21 cellular contexts compared by ENCODE assay signal in genomic region chr21:42834730-42835191, GRCh38. TPM values are rescaled to one million over a fixed set of nuclear protein-coding genes. Genes with fewer than 3 reads are reported as not detected.
A peak's percentile ranks its signal among the peaks of the same experiment; 100 is the strongest.
DNase-seq lines count a peak whose midpoint lies in the region; ATAC-seq and TF ChIP-seq lines count a peak whose summit lies in the region.
"Had no signal": no experiment of that assay in that cellular context is flagged by ENCODE, and none has a peak within 500 bp of the region (broad histone marks: within the 10 kb centered on the region; RNA-seq: fewer than 3 reads in every experiment).

No MANE protein-coding gene starts in this region.

- H3K9ac ChIP-seq in neuronal stem cell (ENCODE audit: low read depth, low read length, poor library complexity) = peak overlapping the region; percentile 38
- H3K9ac ChIP-seq: GM23248 had no signal

- H3K9me3 ChIP-seq in neuronal stem cell (replicated peaks in 1 of 2; ENCODE audit: control insufficient read depth in 2 of 2, insufficient read depth in 1 of 2, low read depth in 1 of 2, low read length in 2 of 2) (no peaks in the 10 kb centered on the region), thyroid gland (no peaks in the 10 kb centered on the region)
- H3K9me3 ChIP-seq: left ventricle myocardium inferior, MG63, transverse colon had no signal

- TF ChIP-seq CTCF in GM10266 (IDR thresholded peaks at IDR 0.05; ENCODE audit: control insufficient read depth, insufficient read depth, low read depth, missing control alignments) (no peak), coronary artery (IDR thresholded peaks at IDR 0.05) (no peak), thyroid gland (IDR thresholded peaks at IDR 0.05) (no peak)

- no peak for ATAC-seq in GM19467 (IDR thresholded peaks at IDR 0.05; ENCODE audit: unreplicated experiment)
- ATAC-seq: activated T-helper 17 cell treated with anti-CD3 and anti-CD28 coated beads, Interleukin-2, amount 50 U/mL, for 72 hours had no signal

- H2AFZ ChIP-seq in neuronal stem cell (ENCODE audit: low read length) = no peak overlapping the region
- H2AFZ ChIP-seq: GM23248, PC-9 had no signal

- no peak overlapping the region for H4K8ac ChIP-seq in neuronal stem cell (ENCODE audit: low read depth, low read length)

- peak; percentile 7 for DNase-seq in GM10266 (ENCODE audit: extremely low spot score)
- peak; percentile 43 for DNase-seq in H7
- peak; percentile 55 for DNase-seq in coronary artery (ENCODE audit: low spot score)
- no peak for DNase-seq in neuronal stem cell (ENCODE audit: low spot score)
- no peak for DNase-seq in NCI-H82 treated with DMSO at 0.1 percent for 48 hours (lab: John Stamatoyannopoulos, UW; ENCODE audit: unreplicated experiment)
- no peak for DNase-seq in thyroid gland
- DNase-seq: activated CD4-positive, CD25-positive, alpha-beta regulatory T cell treated with anti-CD3 and anti-CD28 coated beads, Interleukin-2, amount 50 U/mL, for 72 hours; cerebellar nuclear complex; EL; GM23248; KBM-7; left ventricle myocardium inferior; MG63; midbrain; NCI-H1417 treated with DMSO at 0.1 percent for 48 hours; NCI-H510A treated with DMSO at 0.1 percent for 48 hours; PC-9; SIG-M5; transverse colon had no signal

- H3K4me1 ChIP-seq in neuronal stem cell (ENCODE audit: control insufficient read depth in 2 of 2, insufficient read depth in 1 of 2, low read depth in 1 of 2, low read length in 2 of 2) = peaks cover 0 to 5% of the 10 kb centered on the region in 2 donors
- H3K4me1 ChIP-seq in thyroid gland = no peaks in the 10 kb centered on the region

- H3K4me2 ChIP-seq in neuronal stem cell (ENCODE audit: insufficient read depth, low read length, poor library complexity, severe bottlenecking) = no peak overlapping the region
- H3K4me2 ChIP-seq: PC-9 had no signal

- no peak overlapping the region for H2BK120ac ChIP-seq in neuronal stem cell (ENCODE audit: low read depth, low read length)

- TF ChIP-seq POLR2A in thyroid gland (IDR thresholded peaks at IDR 0.05) = no peak

- H3K79me1 ChIP-seq in neuronal stem cell (ENCODE audit: low read depth, low read length) = no peaks in the 10 kb centered on the region

- H3K4me3 ChIP-seq in H7 (ENCODE audit: insufficient read depth, low read depth, low read length) = no peak overlapping the region
- no peak overlapping the region for H3K4me3 ChIP-seq in coronary artery
- H3K4me3 ChIP-seq in neuronal stem cell (ENCODE audit: low read length in 2 of 2) = no peak overlapping the region
- no peak overlapping the region for H3K4me3 ChIP-seq in thyroid gland (replicated peaks in 1 of 3)
- H3K4me3 ChIP-seq: GM23248, left ventricle myocardium inferior, MG63, PC-9, transverse colon had no signal

- H3K27me3 ChIP-seq in H7 (ENCODE audit: control insufficient read depth, insufficient read depth, low read length) (no peaks in the 10 kb centered on the region; the same call in 1 of the 2 replicates), neuronal stem cell (ENCODE audit: control insufficient read depth in 3 of 3, insufficient read depth in 3 of 3, low read depth in 1 of 3, low read length in 3 of 3) (no peaks in the 10 kb centered on the region), thyroid gland (no peaks in the 10 kb centered on the region)

- no CpG with 5 or more reads among the region's 13 CpGs for WGBS in neuronal stem cell (ENCODE audit: extremely low coverage in 2 of 2, insufficient read length in 2 of 2, insufficient replicate concordance in 1 of 2), 2 donors
- 93 to 94% methylated on average over 12 to 13 of the region's 13 CpGs for WGBS in thyroid gland, 2 donors

- intact Hi-C loops in thyroid gland (cut with DNase I) = no loop called here

- peak overlapping the region; percentile 89 for H3K23ac ChIP-seq in neuronal stem cell (ENCODE audit: low read depth, low read length, poor library complexity)

- H3K18ac ChIP-seq in neuronal stem cell (ENCODE audit: low read length) = no peak overlapping the region

- no peak overlapping the region for H3K14ac ChIP-seq in neuronal stem cell (ENCODE audit: low read length)

- peak overlapping the region; percentile 49 for H2BK5ac ChIP-seq in neuronal stem cell (ENCODE audit: low read length)

- no peak overlapping the region for H2BK15ac ChIP-seq in neuronal stem cell (ENCODE audit: low read length)

- no peak overlapping the region for H2AK5ac ChIP-seq in neuronal stem cell (ENCODE audit: low read depth, low read length)

- H2BK12ac ChIP-seq in neuronal stem cell (ENCODE audit: low read length) = no peak overlapping the region

- H3K27ac ChIP-seq in coronary artery (no peak overlapping the region), neuronal stem cell (replicated peaks; ENCODE audit: low read length) (no peak overlapping the region), thyroid gland (no peak overlapping the region)
- H3K27ac ChIP-seq: GM23248, left ventricle myocardium inferior, PC-9, transverse colon had no signal

- H4K91ac ChIP-seq in neuronal stem cell (ENCODE audit: low read depth, low read length, poor library complexity) = no peak overlapping the region

- no peak overlapping the region for H3K4ac ChIP-seq in neuronal stem cell (ENCODE audit: low read length)

- H3K36me3 ChIP-seq in H7 (replicated peaks; ENCODE audit: control insufficient read depth, insufficient read depth, low read length) = peaks cover 3% of the 10 kb centered on the region
- H3K36me3 ChIP-seq in neuronal stem cell (replicated peaks in 1 of 2; ENCODE audit: control insufficient read depth in 2 of 2, insufficient read depth in 2 of 2, low read length in 2 of 2) = peaks cover 7 to 21% of the 10 kb centered on the region in 2 donors
- H3K36me3 ChIP-seq in thyroid gland = no peaks in the 10 kb centered on the region
- H3K36me3 ChIP-seq: left ventricle myocardium inferior, transverse colon had no signal

RNA-seq across cellular contexts. Expression of gene WDR4, which starts 44.6 kb away (rescaled TPM):
- total RNA-seq in H7 (2014; rRNA removed; shearing (Covaris generic)) = 12.9 and 15.3 TPM in 2 replicates
- polyA plus RNA-seq in neuronal stem cell (2013, experiment 1 of 2) = 6.2 TPM
- polyA plus RNA-seq in neuronal stem cell (2013, experiment 2 of 2) = 6.2 TPM
- total RNA-seq in thyroid gland = 10 to 100 TPM in 2 of 4 donors, 1 to 10 TPM in 2; 8.1 to 13.2 (median 10.9) TPM

RNA-seq across cellular contexts. Expression of gene NDUFV3, which starts 58.3 kb away (rescaled TPM):
- total RNA-seq in H7 (2014; rRNA removed; shearing (Covaris generic)) = 40.5 and 41.9 TPM in 2 replicates
- 25.5 TPM for polyA plus RNA-seq in neuronal stem cell (2013, experiment 1 of 2)
- 25.6 TPM for polyA plus RNA-seq in neuronal stem cell (2013, experiment 2 of 2)
- 10 to 100 TPM; 51.9 to 61.8 (median 55.2) TPM for total RNA-seq in thyroid gland

Comparison
In these comparisons a context has a peak if more than half of its experiments do, and no peak if none do; other contexts are left out.
1. DNase-seq: peak in GM10266 (single experiment), H7 (single experiment) and coronary artery (single experiment); none in neuronal stem cell (single experiment), NCI-H82 treated with DMSO at 0.1 percent for 48 hours (single experiment) and thyroid gland (0 of 2).